3 cellular contexts compared by ENCODE assay signal in the genomic region with DNA sequence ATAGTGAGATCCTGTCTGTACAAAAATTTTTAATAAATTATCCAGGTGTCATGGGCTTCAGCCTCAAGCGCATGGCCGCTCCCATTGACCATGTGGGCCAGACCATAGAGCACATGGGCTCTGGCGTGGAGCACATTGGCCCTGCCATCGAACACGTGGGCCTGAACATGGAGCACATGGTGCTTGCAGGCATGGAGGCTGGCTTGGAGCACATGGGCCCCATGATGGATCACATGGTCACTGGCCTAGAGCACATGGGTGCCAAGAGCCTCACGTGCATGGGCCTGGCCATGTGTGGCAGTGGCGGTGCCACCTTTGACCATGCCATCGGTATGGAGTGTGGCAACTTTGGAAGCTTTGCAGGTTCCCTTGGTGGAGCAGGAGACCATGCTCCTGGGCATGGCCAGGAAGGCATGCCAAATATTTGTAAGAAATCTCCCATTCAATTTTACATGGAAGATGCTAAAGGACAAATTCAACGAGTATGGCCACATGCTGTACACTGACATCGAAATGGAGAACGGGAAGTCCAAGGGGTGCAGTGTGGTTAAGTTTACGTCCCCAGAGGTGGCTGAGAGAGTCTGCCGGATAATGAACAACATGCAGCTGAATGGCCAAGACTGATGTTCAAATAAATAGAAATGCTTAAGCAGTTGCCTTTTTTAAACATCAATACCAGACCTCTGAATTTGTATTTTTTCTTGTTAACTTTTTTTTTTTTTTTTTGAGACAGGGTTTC.
A peak's percentile ranks its signal among the peaks of the same experiment; 100 is the strongest.
TF ChIP-seq lines count a peak whose summit lies in the region.

No MANE protein-coding gene starts in this region.

TF ChIP-seq in SK-N-SH, 30 proteins besides CTCF, POLR2A, EP300 and RAD21:
- TF ChIP-seq RCOR1 (IDR thresholded peaks at IDR 0.05; ENCODE audit: low read length) (no peak), TEAD4 (IDR thresholded peaks at IDR 0.05; ENCODE audit: borderline replicate concordance, insufficient read depth) (no peak)
- TF ChIP-seq, protein P1, sequence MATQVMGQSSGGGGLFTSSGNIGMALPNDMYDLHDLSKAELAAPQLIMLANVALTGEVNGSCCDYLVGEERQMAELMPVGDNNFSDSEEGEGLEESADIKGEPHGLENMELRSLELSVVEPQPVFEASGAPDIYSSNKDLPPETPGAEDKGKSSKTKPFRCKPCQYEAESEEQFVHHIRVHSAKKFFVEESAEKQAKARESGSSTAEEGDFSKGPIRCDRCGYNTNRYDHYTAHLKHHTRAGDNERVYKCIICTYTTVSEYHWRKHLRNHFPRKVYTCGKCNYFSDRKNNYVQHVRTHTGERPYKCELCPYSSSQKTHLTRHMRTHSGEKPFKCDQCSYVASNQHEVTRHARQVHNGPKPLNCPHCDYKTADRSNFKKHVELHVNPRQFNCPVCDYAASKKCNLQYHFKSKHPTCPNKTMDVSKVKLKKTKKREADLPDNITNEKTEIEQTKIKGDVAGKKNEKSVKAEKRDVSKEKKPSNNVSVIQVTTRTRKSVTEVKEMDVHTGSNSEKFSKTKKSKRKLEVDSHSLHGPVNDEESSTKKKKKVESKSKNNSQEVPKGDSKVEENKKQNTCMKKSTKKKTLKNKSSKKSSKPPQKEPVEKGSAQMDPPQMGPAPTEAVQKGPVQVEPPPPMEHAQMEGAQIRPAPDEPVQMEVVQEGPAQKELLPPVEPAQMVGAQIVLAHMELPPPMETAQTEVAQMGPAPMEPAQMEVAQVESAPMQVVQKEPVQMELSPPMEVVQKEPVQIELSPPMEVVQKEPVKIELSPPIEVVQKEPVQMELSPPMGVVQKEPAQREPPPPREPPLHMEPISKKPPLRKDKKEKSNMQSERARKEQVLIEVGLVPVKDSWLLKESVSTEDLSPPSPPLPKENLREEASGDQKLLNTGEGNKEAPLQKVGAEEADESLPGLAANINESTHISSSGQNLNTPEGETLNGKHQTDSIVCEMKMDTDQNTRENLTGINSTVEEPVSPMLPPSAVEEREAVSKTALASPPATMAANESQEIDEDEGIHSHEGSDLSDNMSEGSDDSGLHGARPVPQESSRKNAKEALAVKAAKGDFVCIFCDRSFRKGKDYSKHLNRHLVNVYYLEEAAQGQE (IDR thresholded peaks at IDR 0.05; ENCODE audit: low read depth, low read length): no peak

TF ChIP-seq in SK-N-SH treated with all-trans-retinoic acid at 6 μM for 48 hours, 23 proteins besides CTCF, POLR2A, EP300 and RAD21:
- TF ChIP-seq PPARA (CRISPR knock-in tag; IDR thresholded peaks at IDR 0.05; ENCODE audit: borderline replicate concordance) (no peak), TOX (CRISPR knock-in tag; IDR thresholded peaks at IDR 0.05; ENCODE audit: borderline replicate concordance) (no peak), OSR1 (CRISPR knock-in tag; IDR thresholded peaks at IDR 0.05) (no peak), BACH2 (CRISPR knock-in tag; IDR thresholded peaks at IDR 0.05; ENCODE audit: borderline replicate concordance) (no peak), ZNF8 (CRISPR knock-in tag; IDR thresholded peaks at IDR 0.05) (no peak), CSDC2 (CRISPR knock-in tag; IDR thresholded peaks at IDR 0.05) (no peak), GLIS3 (CRISPR knock-in tag; IDR thresholded peaks at IDR 0.05) (no peak), ARNTL (CRISPR knock-in tag; IDR thresholded peaks at IDR 0.05; ENCODE audit: borderline replicate concordance, low read depth) (no peak)
- TF ChIP-seq, protein P2, sequence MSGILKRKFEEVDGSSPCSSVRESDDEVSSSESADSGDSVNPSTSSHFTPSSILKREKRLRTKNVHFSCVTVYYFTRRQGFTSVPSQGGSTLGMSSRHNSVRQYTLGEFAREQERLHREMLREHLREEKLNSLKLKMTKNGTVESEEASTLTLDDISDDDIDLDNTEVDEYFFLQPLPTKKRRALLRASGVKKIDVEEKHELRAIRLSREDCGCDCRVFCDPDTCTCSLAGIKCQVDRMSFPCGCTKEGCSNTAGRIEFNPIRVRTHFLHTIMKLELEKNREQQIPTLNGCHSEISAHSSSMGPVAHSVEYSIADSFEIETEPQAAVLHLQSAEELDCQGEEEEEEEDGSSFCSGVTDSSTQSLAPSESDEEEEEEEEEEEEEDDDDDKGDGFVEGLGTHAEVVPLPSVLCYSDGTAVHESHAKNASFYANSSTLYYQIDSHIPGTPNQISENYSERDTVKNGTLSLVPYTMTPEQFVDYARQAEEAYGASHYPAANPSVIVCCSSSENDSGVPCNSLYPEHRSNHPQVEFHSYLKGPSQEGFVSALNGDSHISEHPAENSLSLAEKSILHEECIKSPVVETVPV (CRISPR knock-in tag; IDR thresholded peaks at IDR 0.05): no peak

TF ChIP-seq in H1, 55 proteins besides CTCF, POLR2A, EP300 and RAD21:
- TF ChIP-seq, protein P3, sequence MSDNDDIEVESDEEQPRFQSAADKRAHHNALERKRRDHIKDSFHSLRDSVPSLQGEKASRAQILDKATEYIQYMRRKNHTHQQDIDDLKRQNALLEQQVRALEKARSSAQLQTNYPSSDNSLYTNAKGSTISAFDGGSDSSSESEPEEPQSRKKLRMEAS (IDR thresholded peaks at IDR 0.05): peak; percentile 61
- TF ChIP-seq ASH2L (IDR thresholded peaks at IDR 0.05; ENCODE audit: low read length): no peak
